Comparison of ENCODE assay signal across 8 cellular contexts in the genomic region with DNA sequence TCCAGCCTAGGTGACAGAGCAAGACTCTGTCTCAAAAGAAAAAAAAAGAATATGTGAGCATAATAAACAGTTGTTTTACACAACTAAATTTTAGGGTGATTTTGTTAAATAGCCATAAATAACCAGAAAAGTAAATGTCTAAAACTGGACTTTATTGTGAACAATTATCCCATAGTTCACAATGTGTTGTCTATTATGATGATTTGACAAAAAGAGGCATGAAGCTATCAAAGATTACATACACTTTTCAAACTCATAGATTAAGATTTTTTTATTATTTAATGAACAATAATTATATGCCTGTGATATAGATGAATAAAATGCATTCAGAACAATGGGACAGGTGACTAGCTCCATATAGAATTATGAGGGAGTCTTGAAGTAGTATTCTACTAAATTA.
"Had no signal": no experiment of that assay in that cellular context is flagged by ENCODE, and none has a peak within 500 bp of the region (broad histone marks: within the 10 kb centered on the region; RNA-seq: fewer than 3 reads in every experiment).

No MANE protein-coding gene starts in this region.

- H3K4me3 ChIP-seq: GM23338 had no signal

- FAIRE-seq: H1, H54, HTR-8/SVneo had no signal

- H3K4me2 ChIP-seq: GM23338, KMS-11 had no signal

- DNase-seq: H9, HCEC 1CT, KBM-7 had no signal

- H3K9ac ChIP-seq: KMS-11 had no signal

- H3K27ac ChIP-seq: KMS-11 had no signal

- ATAC-seq: GM23338 had no signal

- H2AFZ ChIP-seq: GM23338 had no signal
